Comparison of ENCODE assay signal across 11 cellular contexts in the genomic region with DNA sequence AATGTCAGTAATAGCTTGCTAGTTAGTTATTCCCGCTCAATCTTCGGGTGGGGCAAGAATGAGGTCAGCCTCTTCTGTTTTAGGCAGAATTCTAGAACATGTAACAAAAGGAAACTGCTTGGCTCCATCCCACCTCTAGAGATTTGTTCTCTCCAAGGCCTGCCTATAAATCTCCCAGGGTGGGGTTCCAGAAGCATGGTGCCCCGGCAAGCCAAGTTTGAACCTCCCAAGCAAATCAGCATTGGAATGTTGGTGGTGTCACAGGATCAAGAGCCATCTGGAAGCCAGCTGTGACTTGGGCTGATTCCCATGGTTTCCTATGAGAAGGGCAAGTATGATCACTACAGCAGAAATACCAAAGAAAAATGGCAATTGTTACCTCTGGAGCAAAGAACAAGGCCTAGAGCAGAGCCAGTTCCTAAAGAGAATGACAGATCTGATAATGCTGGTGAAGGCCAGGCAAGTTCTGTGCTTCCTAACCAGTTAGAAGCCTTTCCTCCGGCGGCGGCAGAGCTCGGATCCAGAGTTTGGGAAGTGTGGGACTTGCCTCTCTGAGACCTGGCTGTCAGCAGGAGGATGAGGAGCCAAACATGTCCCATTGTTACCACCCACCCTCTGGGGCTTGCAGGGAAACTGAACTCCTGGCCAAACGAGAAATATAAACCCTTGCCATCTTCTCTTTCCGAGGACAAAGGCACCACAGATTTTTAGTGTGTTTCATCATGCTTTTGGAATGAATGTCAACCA.
DNase-seq lines count a peak whose midpoint lies in the region; ATAC-seq and TF ChIP-seq lines count a peak whose summit lies in the region.
"Had no signal": no experiment of that assay in that cellular context is flagged by ENCODE, and none has a peak within 500 bp of the region (broad histone marks: within the 10 kb centered on the region; RNA-seq: fewer than 3 reads in every experiment).

No MANE protein-coding gene starts in this region.

- DNase-seq in AG09319 (ENCODE audit: extremely low read depth, low read depth) (peak; percentile 84), SK-N-SH (no peak), Right ventricle myocardium superior (peak; percentile 79), sciatic nerve (ENCODE audit: low spot score) (no peak), NCI-H146 (lab: John Stamatoyannopoulos, UW) (no peak), COLO829 (ENCODE audit: low spot score) (no peak), cerebellar cortex (ENCODE audit: low spot score) (no peak)
- DNase-seq: activated CD8-positive, alpha-beta T cell treated with anti-CD3 and anti-CD28 coated beads, Interleukin-2, amount 10 ng/mL, durations not matched to agents 7 days and 5 days; CD4-positive, CD25-positive, alpha-beta regulatory T cell; natural killer cell had no signal

- no peak for TF ChIP-seq CTCF in AG09319 (IDR thresholded peaks at IDR 0.05; ENCODE audit: low read depth, low read length)
- TF ChIP-seq CTCF in SK-N-SH (IDR thresholded peaks at IDR 0.05), result no peak

- intact Hi-C loops in Right ventricle myocardium superior (cut with DNase I), result no loop called here
- intact Hi-C loops in sciatic nerve (cut with DNase I), result no loop called here

- CTCF ChIA-PET in SK-N-SH (lab: Yijun Ruan, JAX), result interaction anchor here (0.7 kb wide), 1 partner anchor 322 kb away, joined by 3 read pairs; no protein-coding TSS in a partner anchor

- H3K36me3 ChIP-seq in SK-N-SH (replicated peaks in 1 of 2; ENCODE audit: control insufficient read depth in 1 of 2, insufficient read depth in 2 of 2, low read length in 1 of 2), result no peaks in the 10 kb centered on the region

- peaks cover 36% of the 10 kb centered on the region for H3F3A ChIP-seq in SK-N-SH (replicated peaks; ENCODE audit: insufficient read depth)

- ATAC-seq in Right ventricle myocardium superior (ENCODE audit: poor library complexity), result peak; percentile 80
- peak; percentile 83 for ATAC-seq in sciatic nerve
- ATAC-seq in HG03025 (IDR thresholded peaks at IDR 0.05; ENCODE audit: low FRiP score, unreplicated experiment), result no peak
- ATAC-seq: activated CD8-positive, alpha-beta T cell treated with anti-CD3 and anti-CD28 coated beads, Interleukin-2, amount 10 ng/mL, durations not matched to agents 7 days and 5 days; natural killer cell had no signal

- H3K9me2 ChIP-seq in SK-N-SH, result no peaks in the 10 kb centered on the region

- peaks cover 2 to 34% of the 10 kb centered on the region in 2 experiments; a peak in 3 of 4 replicates for H3K4me1 ChIP-seq in SK-N-SH (ENCODE audit: control insufficient read depth in 1 of 2, insufficient read depth in 2 of 2, low read depth in 1 of 2, low read length in 1 of 2)

- no peaks in the 10 kb centered on the region for H3K27me3 ChIP-seq in SK-N-SH (ENCODE audit: insufficient read depth)

- no peak overlapping the region for H3K9ac ChIP-seq in SK-N-SH

- H3K4me3 ChIP-seq in SK-N-SH (ENCODE audit: low read depth in 2 of 2, low read length in 1 of 2), result no peak overlapping the region

- H2AFZ ChIP-seq in SK-N-SH (ENCODE audit: low read depth), result no peak overlapping the region; the same call in 1 of the 2 replicates

- no peaks in the 10 kb centered on the region for H3K9me3 ChIP-seq in SK-N-SH

- WGBS in SK-N-SH (ENCODE audit: low lambda C conversion rate), result 85% methylated on average over 9 of the region's 9 CpGs

- no peak overlapping the region for H3K4me2 ChIP-seq in SK-N-SH

- TF ChIP-seq EP300 in SK-N-SH (IDR thresholded peaks at IDR 0.05; ENCODE audit: borderline replicate concordance in 1 of 2, low read depth in 1 of 2, low read length in 1 of 2), result no peak

- peak overlapping the region; percentile 55 to 74; a peak in 3 of 4 replicates for H3K27ac ChIP-seq in SK-N-SH (ENCODE audit: low read depth in 2 of 2, low read length in 1 of 2)

- no peaks in the 10 kb centered on the region for H4K20me1 ChIP-seq in SK-N-SH (ENCODE audit: insufficient read depth)

- no peaks in the 10 kb centered on the region for H3K79me2 ChIP-seq in SK-N-SH (ENCODE audit: insufficient read depth)

- POLR2A ChIA-PET in SK-N-SH (lab: Yijun Ruan, JAX), result no interaction called here

- no peak for TF ChIP-seq RAD21 in SK-N-SH (IDR thresholded peaks at IDR 0.05; ENCODE audit: low read length)

TF ChIP-seq in SK-N-SH, 30 proteins besides CTCF, POLR2A, EP300 and RAD21:
- TF ChIP-seq MXI1 (IDR thresholded peaks at IDR 0.05; ENCODE audit: low read depth, low read length) (no peak), FOSL2 (IDR thresholded peaks at IDR 0.05; ENCODE audit: borderline replicate concordance, low read depth) (no peak), JUND (IDR thresholded peaks at IDR 0.05) (no peak), TCF12 (IDR thresholded peaks at IDR 0.05) (peak; percentile 90), NFIC (IDR thresholded peaks at IDR 0.05; ENCODE audit: borderline replicate concordance) (peak; percentile 5; the same call in 1 of the 2 replicates)

Comparison
In these comparisons a context has a peak if more than half of its experiments do, and no peak if none do; other contexts are left out.
1. DNase-seq: peak in AG09319 (single experiment) and Right ventricle myocardium superior (single experiment); none in SK-N-SH (single experiment), sciatic nerve (single experiment), NCI-H146 (single experiment), COLO829 (single experiment) and cerebellar cortex (single experiment).